Comparison of ENCODE assay signal across 8 cellular contexts in genomic region chr6:106997392-106998257, GRCh38. TPM values are rescaled to one million over a fixed set of nuclear protein-coding genes. Genes with fewer than 3 reads are reported as not detected.
DNase-seq lines count a peak whose midpoint lies in the region; ATAC-seq and TF ChIP-seq lines count a peak whose summit lies in the region.

No MANE protein-coding gene starts in this region.

- H4K20me1 ChIP-seq in neural cell (ENCODE audit: insufficient read depth), result no peaks in the 10 kb centered on the region

- H3K4me3 ChIP-seq in Caco-2 (ENCODE audit: low read depth, low read length) (no peak overlapping the region), H7 (ENCODE audit: insufficient read depth, low read depth, low read length) (no peak overlapping the region), neural cell (ENCODE audit: low read length) (no peak overlapping the region)

- no peaks in the 10 kb centered on the region for H3K9me3 Mint-ChIP-seq in Caco-2 (ENCODE audit: unreplicated experiment)
- H3K9me3 Mint-ChIP-seq in endothelial cell (ENCODE audit: unreplicated experiment), result no peaks in the 10 kb centered on the region

- no peak for TF ChIP-seq EP300 in neural cell (conservative IDR thresholded peaks at IDR 0.05; ENCODE audit: poor library complexity, severe bottlenecking)

- H3K4me1 Mint-ChIP-seq in Caco-2 (ENCODE audit: low read depth, unreplicated experiment), result peaks cover 9% of the 10 kb centered on the region
- peaks cover 13% of the 10 kb centered on the region for H3K4me1 Mint-ChIP-seq in endothelial cell (ENCODE audit: unreplicated experiment)

- no peak overlapping the region for H3K4me3 Mint-ChIP-seq in Caco-2 (ENCODE audit: unreplicated experiment)
- H3K4me3 Mint-ChIP-seq in endothelial cell (ENCODE audit: unreplicated experiment), result no peak overlapping the region

- no peaks in the 10 kb centered on the region for H3F3A ChIP-seq in neural cell (ENCODE audit: insufficient read depth, low read length, poor library complexity, severe bottlenecking)

- CTCF ChIA-PET in Caco-2 (lab: Charles Lee), result interaction anchor here (0.6 to 1.5 kb wide), 7 partner anchors 18 to 658 kb away, joined by 3 to 9 read pairs (median 4); no protein-coding TSS in a partner anchor

- H3K36me3 ChIP-seq in Caco-2 (ENCODE audit: control insufficient read depth, insufficient read depth, low read length), result no peaks in the 10 kb centered on the region
- no peaks in the 10 kb centered on the region for H3K36me3 ChIP-seq in H7 (replicated peaks; ENCODE audit: control insufficient read depth, insufficient read depth, low read length)
- no peaks in the 10 kb centered on the region for H3K36me3 ChIP-seq in neural cell (ENCODE audit: insufficient read depth, low read length)

- no peak overlapping the region for H3K27ac ChIP-seq in neural cell (ENCODE audit: low read length)

- BruUV-seq in Caco-2 (replicated peaks; lab: Mats Ljungman, UMichigan), result no TSS peak

- H3K27me3 ChIP-seq in Caco-2 (replicated peaks; ENCODE audit: control insufficient read depth, insufficient read depth, low read length), result no peaks in the 10 kb centered on the region
- no peaks in the 10 kb centered on the region for H3K27me3 ChIP-seq in H7 (ENCODE audit: control insufficient read depth, insufficient read depth, low read length)
- no peaks in the 10 kb centered on the region for H3K27me3 ChIP-seq in neural cell (ENCODE audit: insufficient read depth, low read depth, low read length)

- H3K9me3 ChIP-seq in Caco-2 (no peaks in the 10 kb centered on the region), neural cell (ENCODE audit: low read length) (no peaks in the 10 kb centered on the region)

- DNase-seq in Caco-2 (peak; percentile 52 to 67), H7 (peak; percentile 88), NCI-H2227 (lab: John Stamatoyannopoulos, UW; ENCODE audit: unreplicated experiment) (peak; percentile 70), endothelial cell (ENCODE audit: low spot score) (peak; percentile 73)
- DNase-seq in activated CD4-positive, alpha-beta T cell treated with anti-CD3 and anti-CD28 coated beads for 4 hours, result peak; percentile 19 to 32

- no peaks in the 10 kb centered on the region for H3K79me2 ChIP-seq in neural cell (replicated peaks; ENCODE audit: insufficient read depth, low read length)

- H3K27me3 Mint-ChIP-seq in Caco-2 (ENCODE audit: insufficient read depth, unreplicated experiment), result peaks cover under 1% of the 10 kb centered on the region
- H3K27me3 Mint-ChIP-seq in endothelial cell (ENCODE audit: unreplicated experiment), result no peaks in the 10 kb centered on the region

- H3K9me2 ChIP-seq in neural cell (ENCODE audit: insufficient read depth, low read length), result no peaks in the 10 kb centered on the region

- H2AFZ ChIP-seq in neural cell (ENCODE audit: low read depth, low read length), result no peak overlapping the region

- POLR2A ChIA-PET in Caco-2 (lab: Charles Lee), result no interaction called here

- no peak for ATAC-seq in GM18907 (IDR thresholded peaks at IDR 0.05; ENCODE audit: unreplicated experiment)
- no peak for ATAC-seq in HG03045 (IDR thresholded peaks at IDR 0.05; ENCODE audit: unreplicated experiment)

- H3K4me1 ChIP-seq in Caco-2, result no peaks in the 10 kb centered on the region

- peak; percentile 29 for TF ChIP-seq RAD21 in neural cell (conservative IDR thresholded peaks at IDR 0.05)

- no peak overlapping the region for H3K4me2 ChIP-seq in neural cell (ENCODE audit: low read length)

- H3K9ac ChIP-seq in neural cell (ENCODE audit: low read length), result no peak overlapping the region

- no peak overlapping the region for H3K27ac Mint-ChIP-seq in Caco-2 (ENCODE audit: unreplicated experiment)
- H3K27ac Mint-ChIP-seq in endothelial cell (ENCODE audit: unreplicated experiment), result peak overlapping the region; percentile 76

- no peaks in the 10 kb centered on the region for H3K36me3 Mint-ChIP-seq in Caco-2 (ENCODE audit: insufficient read depth, unreplicated experiment)
- H3K36me3 Mint-ChIP-seq in endothelial cell (ENCODE audit: low read depth, unreplicated experiment), result no peaks in the 10 kb centered on the region

- TF ChIP-seq CTCF in Caco-2 (IDR thresholded peaks at IDR 0.05; ENCODE audit: insufficient read depth in 1 of 2, low read depth in 1 of 2, low read length in 1 of 2, severe bottlenecking in 1 of 2, unreplicated experiment in 1 of 2) (peak; percentile 78 to 82), endothelial cell (IDR thresholded peaks at IDR 0.05; ENCODE audit: unreplicated experiment) (peak; percentile 84), neural cell (IDR thresholded peaks at IDR 0.05; ENCODE audit: poor library complexity, severe bottlenecking) (peak; percentile 53)

- intact Hi-C loops in Caco-2 (cut with micrococcal nuclease; ENCODE audit: unreplicated experiment), result loop anchor here (1.0 to 5.0 kb wide), 2 partner anchors 390 to 551 kb away; no protein-coding TSS in a partner anchor

TF ChIP-seq in neural cell, 6 proteins besides CTCF, POLR2A, EP300 and RAD21:
- TF ChIP-seq POLR2AphosphoS5 (IDR thresholded peaks at IDR 0.05) (no peak), SMC3 (conservative IDR thresholded peaks at IDR 0.05; ENCODE audit: poor library complexity) (peak; percentile 34)

RNA-seq across cellular contexts. Expression of gene CD24, which starts 23.1 kb away (rescaled TPM):
- 81.7 and 92.2 TPM in 2 replicates for total RNA-seq in Caco-2 (2022)
- total RNA-seq in H7 (2014; rRNA removed; shearing (Covaris generic)), result 1,059 and 1,266 TPM in 2 replicates
- 796 TPM for total RNA-seq in endothelial cell (ENCODE audit: unreplicated experiment)
- polyA plus RNA-seq in neural cell, result 1,994 and 2,264 TPM in 2 replicates
- polyA minus RNA-seq in neural cell, result 1,714 and 1,764 TPM in 2 replicates

RNA-seq across cellular contexts. Expression of gene MTRES1, which starts 30.4 kb away (rescaled TPM):
- total RNA-seq in Caco-2 (2022) (9.3 and 9.4 TPM in 2 replicates), endothelial cell (ENCODE audit: unreplicated experiment) (11.5 TPM)
- 19.4 and 23.5 TPM in 2 replicates for total RNA-seq in H7 (2014; rRNA removed; shearing (Covaris generic))
- polyA plus RNA-seq in neural cell, result 15.8 and 21.9 TPM in 2 replicates
- polyA minus RNA-seq in neural cell, result 28.2 and 28.6 TPM in 2 replicates

Comparison
In these comparisons a context has a peak if more than half of its experiments do, and no peak if none do; other contexts are left out.
1. DNase-seq: peak in every context shown above with its lines; median percentile 88 in H7; 73 in endothelial cell; 70 in NCI-H2227; 60 in Caco-2; 26 in activated CD4-positive, alpha-beta T cell treated with anti-CD3 and anti-CD28 coated beads for 4 hours.